Comparison of ENCODE assay signal across 3 cellular contexts in the genomic region with DNA sequence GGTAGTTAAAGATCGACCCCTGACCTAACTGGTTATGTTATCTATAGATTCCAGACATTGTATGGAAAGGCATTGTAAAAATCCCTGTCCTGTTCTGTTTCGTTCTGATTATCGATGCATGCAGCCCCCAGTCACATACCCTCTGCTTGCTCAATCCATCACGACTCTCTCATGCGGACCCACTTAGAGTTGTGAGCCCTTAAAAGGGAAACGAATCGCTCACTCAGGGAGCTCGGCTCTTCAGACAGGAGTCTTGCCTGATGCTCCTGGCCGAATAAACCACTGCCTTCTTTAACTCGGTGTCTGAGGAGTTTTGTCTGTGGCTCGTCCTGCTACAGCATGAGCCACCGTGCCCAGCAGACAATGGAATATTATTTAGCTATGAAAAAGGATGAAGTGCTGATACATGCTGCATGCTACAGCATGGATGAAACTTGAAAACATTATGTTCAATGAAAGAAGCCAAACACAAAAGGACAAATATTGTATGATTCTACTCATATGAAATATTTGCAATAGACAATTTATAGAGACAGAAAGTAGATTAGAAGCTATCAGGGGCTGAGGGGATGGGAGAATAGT.
TF ChIP-seq lines count a peak whose summit lies in the region.

No MANE protein-coding gene starts in this region.

TF ChIP-seq in SK-N-SH, 30 proteins besides CTCF, POLR2A, EP300 and RAD21:
- TF ChIP-seq YY1 (IDR thresholded peaks at IDR 0.05; ENCODE audit: low read depth), result no peak
- TF ChIP-seq GATA2 (CRISPR knock-in tag; IDR thresholded peaks at IDR 0.05), result no peak

TF ChIP-seq in SK-N-SH treated with all-trans-retinoic acid at 6 μM for 48 hours, 23 proteins besides CTCF, POLR2A, EP300 and RAD21:
- TF ChIP-seq ZNF70 (CRISPR knock-in tag; IDR thresholded peaks at IDR 0.05) (no peak), ZNF8 (CRISPR knock-in tag; IDR thresholded peaks at IDR 0.05) (no peak), ISL1 (CRISPR knock-in tag; IDR thresholded peaks at IDR 0.05) (no peak), CREB5 (CRISPR knock-in tag; IDR thresholded peaks at IDR 0.05; ENCODE audit: low read depth) (no peak), TSHZ2 (CRISPR knock-in tag; IDR thresholded peaks at IDR 0.05) (no peak), ZFP3 (CRISPR knock-in tag; IDR thresholded peaks at IDR 0.05) (no peak), PPARA (CRISPR knock-in tag; IDR thresholded peaks at IDR 0.05; ENCODE audit: borderline replicate concordance) (no peak), ESRRG (CRISPR knock-in tag; IDR thresholded peaks at IDR 0.05) (no peak)

TF ChIP-seq in H1, 55 proteins besides CTCF, POLR2A, EP300 and RAD21:
- TF ChIP-seq SP4 (IDR thresholded peaks at IDR 0.05; ENCODE audit: low read length) (no peak), BRCA1 (IDR thresholded peaks at IDR 0.05; ENCODE audit: low read depth, low read length) (no peak), KDM1A (IDR thresholded peaks at IDR 0.05; ENCODE audit: borderline replicate concordance, low read length) (0 out of 2 replicates have a peak, but pooled peaks have one; percentile 22)
- TF ChIP-seq, protein P1, sequence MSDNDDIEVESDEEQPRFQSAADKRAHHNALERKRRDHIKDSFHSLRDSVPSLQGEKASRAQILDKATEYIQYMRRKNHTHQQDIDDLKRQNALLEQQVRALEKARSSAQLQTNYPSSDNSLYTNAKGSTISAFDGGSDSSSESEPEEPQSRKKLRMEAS (IDR thresholded peaks at IDR 0.05), result no peak
TF ChIP-seq in H1: peak in this region for 1.
